In the genomic region with DNA sequence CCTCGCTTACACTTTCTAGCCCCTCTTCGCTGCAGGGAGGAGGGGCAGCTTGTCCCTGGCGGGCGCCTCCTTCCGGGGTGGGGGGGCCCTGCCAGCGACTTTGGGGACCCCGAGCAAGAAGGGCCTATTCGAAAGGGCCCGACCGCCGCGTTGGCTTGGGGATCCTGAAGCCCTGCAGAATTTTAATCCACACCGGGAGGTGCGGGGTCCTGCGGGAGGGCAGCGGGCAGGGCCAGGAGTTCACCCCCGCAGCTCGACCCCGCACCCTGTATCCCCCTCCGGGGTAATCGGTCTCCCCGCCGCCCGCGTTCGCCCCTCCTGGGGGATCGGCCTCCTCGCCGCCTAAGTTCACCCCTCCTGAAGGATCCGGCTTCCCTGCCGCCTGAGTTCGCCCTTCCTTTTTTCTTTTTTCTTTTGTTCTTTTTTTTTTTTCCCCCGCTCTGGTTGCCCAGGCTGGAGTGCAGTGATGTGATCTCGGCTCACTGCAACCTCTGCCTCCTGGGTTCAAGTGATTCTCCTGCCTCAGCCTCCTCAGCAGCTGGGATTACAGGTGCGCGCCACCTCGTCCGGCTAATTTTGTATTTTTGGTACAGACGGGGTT, we compare ENCODE assay signal across 1 cellular context.
TF ChIP-seq lines count a peak whose summit lies in the region.

No MANE protein-coding gene starts in this region.

TF ChIP-seq in H1, 55 proteins besides CTCF, POLR2A, EP300 and RAD21:
- TF ChIP-seq GABPA (IDR thresholded peaks at IDR 0.05; ENCODE audit: borderline replicate concordance, insufficient read depth, low read length) (no peak), YY1 (IDR thresholded peaks at IDR 0.05; ENCODE audit: low read depth, low read length) (no peak), TBP (IDR thresholded peaks at IDR 0.05; ENCODE audit: low read depth, low read length) (no peak), CBX8 (IDR thresholded peaks at IDR 0.05; ENCODE audit: borderline replicate concordance, low read depth, low read length) (no peak), POU5F1 (IDR thresholded peaks at IDR 0.05; ENCODE audit: low read depth, low read length) (no peak), EZH2 (IDR thresholded peaks at IDR 0.05; ENCODE audit: low read depth, low read length, severe bottlenecking) (no peak), CHD1 (IDR thresholded peaks at IDR 0.05; ENCODE audit: low read depth, low read length) (no peak), TAF7 (optimal IDR thresholded peaks at IDR 0.05; ENCODE audit: borderline replicate concordance, low read depth, low read length) (no peak), GTF2F1 (IDR thresholded peaks at IDR 0.05; ENCODE audit: borderline replicate concordance, low read depth, low read length) (no peak), JUND (IDR thresholded peaks at IDR 0.05; ENCODE audit: low read length) (no peak), SP2 (IDR thresholded peaks at IDR 0.05; ENCODE audit: low read length) (no peak), TEAD4 (IDR thresholded peaks at IDR 0.05; ENCODE audit: low read depth, low read length) (no peak), BACH1 (IDR thresholded peaks at IDR 0.05; ENCODE audit: low read length) (no peak), HDAC2 (IDR thresholded peaks at IDR 0.05; ENCODE audit: borderline replicate concordance in 1 of 2, low read depth in 2 of 2, low read length in 2 of 2) (no peak), SIN3A (conservative IDR thresholded peaks at IDR 0.05 in 1 of 2, IDR thresholded peaks at IDR 0.05 in 1 of 2; ENCODE audit: low read depth in 1 of 2, low read length in 2 of 2) (no peak), RFX5 (IDR thresholded peaks at IDR 0.05; ENCODE audit: borderline replicate concordance, low read depth, low read length) (no peak), MAFK (IDR thresholded peaks at IDR 0.05; ENCODE audit: low read depth, low read length) (no peak), HDAC6 (IDR thresholded peaks at IDR 0.05; ENCODE audit: low read depth, low read length) (no peak)
- TF ChIP-seq, protein P1, sequence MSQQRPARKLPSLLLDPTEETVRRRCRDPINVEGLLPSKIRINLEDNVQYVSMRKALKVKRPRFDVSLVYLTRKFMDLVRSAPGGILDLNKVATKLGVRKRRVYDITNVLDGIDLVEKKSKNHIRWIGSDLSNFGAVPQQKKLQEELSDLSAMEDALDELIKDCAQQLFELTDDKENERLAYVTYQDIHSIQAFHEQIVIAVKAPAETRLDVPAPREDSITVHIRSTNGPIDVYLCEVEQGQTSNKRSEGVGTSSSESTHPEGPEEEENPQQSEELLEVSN (IDR thresholded peaks at IDR 0.05), result no peak
- TF ChIP-seq, protein P2, sequence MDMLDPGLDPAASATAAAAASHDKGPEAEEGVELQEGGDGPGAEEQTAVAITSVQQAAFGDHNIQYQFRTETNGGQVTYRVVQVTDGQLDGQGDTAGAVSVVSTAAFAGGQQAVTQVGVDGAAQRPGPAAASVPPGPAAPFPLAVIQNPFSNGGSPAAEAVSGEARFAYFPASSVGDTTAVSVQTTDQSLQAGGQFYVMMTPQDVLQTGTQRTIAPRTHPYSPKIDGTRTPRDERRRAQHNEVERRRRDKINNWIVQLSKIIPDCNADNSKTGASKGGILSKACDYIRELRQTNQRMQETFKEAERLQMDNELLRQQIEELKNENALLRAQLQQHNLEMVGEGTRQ (IDR thresholded peaks at IDR 0.05; ENCODE audit: low read length), result no peak
